In the genomic region with DNA sequence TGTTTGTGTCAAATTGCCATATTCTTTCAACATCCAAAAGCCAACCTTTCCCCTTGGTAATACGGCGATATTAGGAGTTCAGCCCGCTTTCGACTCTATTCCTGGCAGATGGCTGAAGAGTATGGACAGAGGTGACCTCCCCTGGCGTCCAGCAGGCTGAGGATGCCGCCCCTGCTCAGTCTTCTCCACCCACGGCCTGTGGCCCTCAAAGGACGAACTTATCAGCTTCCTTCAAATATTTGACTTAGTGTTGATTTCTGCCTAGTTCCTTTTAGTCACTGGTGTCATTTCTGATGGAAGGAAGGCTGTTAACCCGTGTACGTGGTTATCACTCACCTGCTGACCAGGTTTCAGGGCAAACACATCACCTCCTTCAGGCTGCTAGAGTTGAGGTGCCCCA, we compare ENCODE assay signal across 18 cellular contexts.
DNase-seq lines count a peak whose midpoint lies in the region; ATAC-seq and TF ChIP-seq lines count a peak whose summit lies in the region.
"Had no signal": no experiment of that assay in that cellular context is flagged by ENCODE, and none has a peak within 500 bp of the region (broad histone marks: within the 10 kb centered on the region; RNA-seq: fewer than 3 reads in every experiment).

No MANE protein-coding gene starts in this region.

- no peaks in the 10 kb centered on the region for H3K36me3 ChIP-seq in WERI-Rb-1

- H3K9me3 ChIP-seq in WERI-Rb-1 (ENCODE audit: severe bottlenecking): no peaks in the 10 kb centered on the region
- H3K9me3 ChIP-seq: Caco-2, neutrophil, SK-N-SH had no signal

- H3K27ac Mint-ChIP-seq in activated naive CD8-positive, alpha-beta T cell treated with anti-CD3 and anti-CD28 coated beads, Interleukin-2, amount 10 ng/mL, durations not matched to agents 7 days and 5 days: no peak overlapping the region
- no peak overlapping the region for H3K27ac Mint-ChIP-seq in activated naive CD8-positive, alpha-beta T cell treated with anti-CD3 and anti-CD28 coated beads for 36 hours
- H3K27ac Mint-ChIP-seq in stimulated activated effector memory CD8-positive, alpha-beta T cell treated with anti-CD3 and anti-CD28 coated beads, Interleukin-12 subunit alpha, Interleukin-12 subunit beta, amount 100 ng/mL, for 72 hours: peak overlapping the region; percentile 11
- H3K27ac Mint-ChIP-seq in chondrocyte (ENCODE audit: unreplicated experiment): no peak overlapping the region
- H3K27ac Mint-ChIP-seq: activated B cell treated with CpG ODN at 0.5 μM for 24 hours; activated CD4-positive, alpha-beta memory T cell treated with anti-CD3 and anti-CD28 coated beads, Interleukin-2, amount 10 ng/mL, durations not matched to agents 7 days and 5 days; B cell had no signal

- POLR2A ChIA-PET in activated naive CD8-positive, alpha-beta T cell treated with anti-CD3 and anti-CD28 coated beads, Interleukin-2, amount 10 ng/mL, durations not matched to agents 7 days and 5 days (lab: Charles Lee): no interaction called here

- no peaks in the 10 kb centered on the region for H3K9me3 Mint-ChIP-seq in activated naive CD8-positive, alpha-beta T cell treated with anti-CD3 and anti-CD28 coated beads, Interleukin-2, amount 10 ng/mL, durations not matched to agents 7 days and 5 days
- no peaks in the 10 kb centered on the region for H3K9me3 Mint-ChIP-seq in activated naive CD8-positive, alpha-beta T cell treated with anti-CD3 and anti-CD28 coated beads for 36 hours
- no peaks in the 10 kb centered on the region for H3K9me3 Mint-ChIP-seq in stimulated activated effector memory CD8-positive, alpha-beta T cell treated with anti-CD3 and anti-CD28 coated beads, Interleukin-12 subunit alpha, Interleukin-12 subunit beta, amount 100 ng/mL, for 72 hours
- no peaks in the 10 kb centered on the region for H3K9me3 Mint-ChIP-seq in chondrocyte (ENCODE audit: low read depth)
- H3K9me3 Mint-ChIP-seq: activated B cell treated with CpG ODN at 0.5 μM for 24 hours; activated CD4-positive, alpha-beta memory T cell treated with anti-CD3 and anti-CD28 coated beads, Interleukin-2, amount 10 ng/mL, durations not matched to agents 7 days and 5 days had no signal

- H3K4me1 Mint-ChIP-seq in activated naive CD8-positive, alpha-beta T cell treated with anti-CD3 and anti-CD28 coated beads, Interleukin-2, amount 10 ng/mL, durations not matched to agents 7 days and 5 days: peaks cover 3% of the 10 kb centered on the region
- H3K4me1 Mint-ChIP-seq in activated naive CD8-positive, alpha-beta T cell treated with anti-CD3 and anti-CD28 coated beads for 36 hours: peaks cover 2% of the 10 kb centered on the region
- no peaks in the 10 kb centered on the region for H3K4me1 Mint-ChIP-seq in stimulated activated effector memory CD8-positive, alpha-beta T cell treated with anti-CD3 and anti-CD28 coated beads, Interleukin-12 subunit alpha, Interleukin-12 subunit beta, amount 100 ng/mL, for 72 hours
- H3K4me1 Mint-ChIP-seq in chondrocyte (ENCODE audit: low read depth): no peaks in the 10 kb centered on the region
- H3K4me1 Mint-ChIP-seq: activated CD4-positive, alpha-beta memory T cell treated with anti-CD3 and anti-CD28 coated beads, Interleukin-2, amount 10 ng/mL, durations not matched to agents 7 days and 5 days had no signal

- peak; percentile 15 for DNase-seq in activated naive CD8-positive, alpha-beta T cell treated with anti-CD3 and anti-CD28 coated beads, Interleukin-2, amount 10 ng/mL, durations not matched to agents 7 days and 5 days
- no peak for DNase-seq in activated naive CD8-positive, alpha-beta T cell treated with anti-CD3 and anti-CD28 coated beads for 36 hours
- DNase-seq in WERI-Rb-1 (peak; percentile 57), left ventricle myocardium superior (no peak), SIG-M5 treated with dmso at 0.1 percent for 504 hours (lab: John Stamatoyannopoulos, UW; ENCODE audit: unreplicated experiment) (no peak), occipital lobe (lab: John Stamatoyannopoulos, UW) (no peak), chondrocyte (ENCODE audit: low spot score) (no peak)
- DNase-seq in stimulated activated effector memory CD8-positive, alpha-beta T cell treated with anti-CD3 and anti-CD28 coated beads, Interleukin-12 subunit alpha, Interleukin-12 subunit beta, amount 100 ng/mL, for 72 hours (ENCODE audit: low spot score in 2 of 2): no peak
- DNase-seq: activated B cell treated with CpG ODN at 0.5 μM for 24 hours; activated CD4-positive, alpha-beta memory T cell treated with anti-CD3 and anti-CD28 coated beads, Interleukin-2, amount 10 ng/mL, durations not matched to agents 7 days and 5 days; activated gamma-delta T cell; Caco-2; central memory CD4-positive, alpha-beta T cell; GM23248; mammary epithelial cell; SK-N-SH had no signal

- H3K27me3 Mint-ChIP-seq in activated naive CD8-positive, alpha-beta T cell treated with anti-CD3 and anti-CD28 coated beads, Interleukin-2, amount 10 ng/mL, durations not matched to agents 7 days and 5 days: no peaks in the 10 kb centered on the region
- no peaks in the 10 kb centered on the region for H3K27me3 Mint-ChIP-seq in activated naive CD8-positive, alpha-beta T cell treated with anti-CD3 and anti-CD28 coated beads for 36 hours
- H3K27me3 Mint-ChIP-seq in chondrocyte (ENCODE audit: low read depth): no peaks in the 10 kb centered on the region

- peaks cover 3% of the 10 kb centered on the region for H3K36me3 Mint-ChIP-seq in activated naive CD8-positive, alpha-beta T cell treated with anti-CD3 and anti-CD28 coated beads, Interleukin-2, amount 10 ng/mL, durations not matched to agents 7 days and 5 days
- no peaks in the 10 kb centered on the region for H3K36me3 Mint-ChIP-seq in activated naive CD8-positive, alpha-beta T cell treated with anti-CD3 and anti-CD28 coated beads for 36 hours
- peaks cover 9% of the 10 kb centered on the region for H3K36me3 Mint-ChIP-seq in stimulated activated effector memory CD8-positive, alpha-beta T cell treated with anti-CD3 and anti-CD28 coated beads, Interleukin-12 subunit alpha, Interleukin-12 subunit beta, amount 100 ng/mL, for 72 hours
- H3K36me3 Mint-ChIP-seq in chondrocyte (ENCODE audit: low read depth): peaks cover 10% of the 10 kb centered on the region

- TF ChIP-seq CTCF in WERI-Rb-1 (IDR thresholded peaks at IDR 0.05; ENCODE audit: low read depth, low read length) (no peak), chondrocyte (IDR thresholded peaks at IDR 0.05) (no peak)

- H3K4me3 ChIP-seq in WERI-Rb-1 (ENCODE audit: low read depth, low read length): no peak overlapping the region
- H3K4me3 ChIP-seq: GM23248 had no signal

- intact Hi-C loops in left ventricle myocardium superior (cut with micrococcal nuclease): no loop called here

- no peak for ATAC-seq in activated naive CD8-positive, alpha-beta T cell treated with anti-CD3 and anti-CD28 coated beads, Interleukin-2, amount 10 ng/mL, durations not matched to agents 7 days and 5 days (ENCODE audit: low read depth)
- ATAC-seq in left ventricle myocardium superior: peak; percentile 10
- ATAC-seq in stimulated activated effector memory CD8-positive, alpha-beta T cell treated with anti-CD3 and anti-CD28 coated beads, Interleukin-12 subunit alpha, Interleukin-12 subunit beta, amount 100 ng/mL, for 72 hours: no peak

- peak overlapping the region; percentile 67 for H3K27ac ChIP-seq in WERI-Rb-1
- H3K27ac ChIP-seq: GM23248, neutrophil had no signal

- no peaks in the 10 kb centered on the region for H3K27me3 ChIP-seq in WERI-Rb-1 (ENCODE audit: insufficient read depth, low read depth, severe bottlenecking)

- H3K4me3 Mint-ChIP-seq in activated naive CD8-positive, alpha-beta T cell treated with anti-CD3 and anti-CD28 coated beads, Interleukin-2, amount 10 ng/mL, durations not matched to agents 7 days and 5 days: no peak overlapping the region
- no peak overlapping the region for H3K4me3 Mint-ChIP-seq in activated naive CD8-positive, alpha-beta T cell treated with anti-CD3 and anti-CD28 coated beads for 36 hours
- H3K4me3 Mint-ChIP-seq in stimulated activated effector memory CD8-positive, alpha-beta T cell treated with anti-CD3 and anti-CD28 coated beads, Interleukin-12 subunit alpha, Interleukin-12 subunit beta, amount 100 ng/mL, for 72 hours: no peak overlapping the region
- H3K4me3 Mint-ChIP-seq in chondrocyte (ENCODE audit: unreplicated experiment): no peak overlapping the region
- H3K4me3 Mint-ChIP-seq: activated B cell treated with CpG ODN at 0.5 μM for 24 hours; activated CD4-positive, alpha-beta memory T cell treated with anti-CD3 and anti-CD28 coated beads, Interleukin-2, amount 10 ng/mL, durations not matched to agents 7 days and 5 days; B cell had no signal

Comparison
In these comparisons a context has a peak if more than half of its experiments do, and no peak if none do; other contexts are left out.
1. DNase-seq: peak in activated naive CD8-positive, alpha-beta T cell treated with anti-CD3 and anti-CD28 coated beads, Interleukin-2, amount 10 ng/mL, durations not matched to agents 7 days and 5 days (single experiment) and WERI-Rb-1 (single experiment); none in activated naive CD8-positive, alpha-beta T cell treated with anti-CD3 and anti-CD28 coated beads for 36 hours (single experiment), left ventricle myocardium superior (single experiment), stimulated activated effector memory CD8-positive, alpha-beta T cell treated with anti-CD3 and anti-CD28 coated beads, Interleukin-12 subunit alpha, Interleukin-12 subunit beta, amount 100 ng/mL, for 72 hours (0 of 2), SIG-M5 treated with dmso at 0.1 percent for 504 hours (single experiment), occipital lobe (single experiment) and chondrocyte (single experiment).